1 cellular context compared by ENCODE assay signal in genomic region chr1:94619731-94620130, GRCh38.
TF ChIP-seq lines count a peak whose summit lies in the region.

No MANE protein-coding gene starts in this region.

TF ChIP-seq in HCT116, 20 proteins besides CTCF, POLR2A, EP300 and RAD21 (continued from another document):
- no peak for TF ChIP-seq JUND (IDR thresholded peaks at IDR 0.05)
- no peak for TF ChIP-seq REST (IDR thresholded peaks at IDR 0.05; ENCODE audit: low read depth)
